Comparison of ENCODE assay signal across 17 cellular contexts in the genomic region with DNA sequence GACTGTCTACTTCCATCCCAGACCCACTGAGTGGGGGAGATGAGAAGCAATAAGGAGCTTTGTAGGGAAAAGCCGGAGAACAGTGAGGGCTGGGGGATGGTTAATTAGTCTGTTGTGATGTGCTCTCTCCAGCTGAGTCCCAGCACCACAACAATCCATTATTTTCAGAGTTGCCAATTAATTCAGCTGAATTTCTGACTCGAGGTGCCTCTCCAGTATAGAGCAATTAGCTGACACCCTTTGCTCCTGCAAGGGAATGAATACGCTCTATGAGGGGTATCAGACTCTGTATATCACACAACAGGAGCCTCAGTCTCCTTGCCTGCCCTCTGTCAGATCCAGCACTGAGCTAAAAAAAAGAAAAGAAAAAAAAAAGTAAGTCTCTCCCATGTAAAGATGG.
"Had no signal": no experiment of that assay in that cellular context is flagged by ENCODE, and none has a peak within 500 bp of the region (broad histone marks: within the 10 kb centered on the region; RNA-seq: fewer than 3 reads in every experiment).

No MANE protein-coding gene starts in this region.

- H3K27me3 ChIP-seq: esophagus muscularis mucosa, foreskin keratinocyte, gastroesophageal sphincter, heart right ventricle, left lung had no signal

- ATAC-seq: foreskin keratinocyte, gastroesophageal sphincter, heart right ventricle, left cardiac atrium, left lung, left ventricle myocardium superior, lower lobe of right lung, mucosa of descending colon had no signal

- H3K27ac ChIP-seq: coronary artery, dorsolateral prefrontal cortex, esophagus muscularis mucosa, foreskin keratinocyte, gastroesophageal sphincter, heart right ventricle, left lung, lower lobe of right lung had no signal

- H3K4me1 Mint-ChIP-seq: mesothelial cell of epicardium had no signal

- H3K36me3 ChIP-seq: esophagus muscularis mucosa, gastroesophageal sphincter, heart right ventricle, left lung, lower lobe of right lung had no signal

- H3K9me3 ChIP-seq: esophagus muscularis mucosa, gastroesophageal sphincter, heart right ventricle, left lung, lower lobe of right lung, mucosa of descending colon had no signal

- H3K27ac Mint-ChIP-seq: mesothelial cell of epicardium had no signal

- H3K4me3 Mint-ChIP-seq: mesothelial cell of epicardium had no signal

- H3K4me3 ChIP-seq: coronary artery, dorsolateral prefrontal cortex, esophagus muscularis mucosa, gastroesophageal sphincter, heart right ventricle, left lung, lower lobe of right lung, mucosa of descending colon had no signal

- H3K4me1 ChIP-seq: esophagus muscularis mucosa, foreskin keratinocyte, gastroesophageal sphincter, left lung, lower lobe of right lung had no signal

- H3K9me3 Mint-ChIP-seq: mesothelial cell of epicardium had no signal

- DNase-seq: dermis blood vessel endothelial cell; dorsolateral prefrontal cortex; effector CD4-positive, alpha-beta T cell; effector memory CD4-positive, alpha-beta T cell; foreskin keratinocyte; heart right ventricle; hippocampal formation; left cardiac atrium; left lung; left ventricle myocardium superior; lower lobe of right lung; mesenchymal stem cell; mucosa of descending colon had no signal

- H3K36me3 Mint-ChIP-seq: mesothelial cell of epicardium had no signal
